9 cellular contexts compared by ENCODE assay signal in genomic region chr7:51369746-51370145, GRCh38. TPM values are rescaled to one million over a fixed set of nuclear protein-coding genes. Genes with fewer than 3 reads are reported as not detected.
A peak's percentile ranks its signal among the peaks of the same experiment; 100 is the strongest.
DNase-seq lines count a peak whose midpoint lies in the region; ATAC-seq, FAIRE-seq and TF ChIP-seq lines count a peak whose summit lies in the region.
"Had no signal": no experiment of that assay in that cellular context is flagged by ENCODE, and none has a peak within 500 bp of the region (broad histone marks: within the 10 kb centered on the region; RNA-seq: fewer than 3 reads in every experiment).

No MANE protein-coding gene starts in this region.

- no peak overlapping the region for H3K4me3 Mint-ChIP-seq in WTC11
- H3K4me3 Mint-ChIP-seq in stimulated activated naive B cell treated with anti-CD40 and anti-IgM and Interleukin-4, amounts not matched to agents 10 μg/mL and 1 μg/mL and 100 μg/mL, for 72 hours = no peak overlapping the region

- WGBS in liver = 27% methylated on average over 3 of the region's 3 CpGs

- H3K4me3 ChIP-seq in liver (ENCODE audit: low read depth in 1 of 3, low read length in 3 of 3) = no peak overlapping the region

- no peaks in the 10 kb centered on the region for H3K9me3 ChIP-seq in liver (ENCODE audit: control insufficient read depth in 4 of 4, low read length in 3 of 4)

- no peak overlapping the region for H3K27ac ChIP-seq in liver (ENCODE audit: low read depth in 1 of 2, low read length in 2 of 2)

- no peaks in the 10 kb centered on the region for H3K27me3 Mint-ChIP-seq in WTC11 (ENCODE audit: low read depth)
- no peaks in the 10 kb centered on the region for H3K27me3 Mint-ChIP-seq in stimulated activated naive B cell treated with anti-CD40 and anti-IgM and Interleukin-4, amounts not matched to agents 10 μg/mL and 1 μg/mL and 100 μg/mL, for 72 hours

- CTCF ChIA-PET in WTC11 (lab: Charles Lee) = interaction anchor here (0.6 to 8.2 kb wide), 21 partner anchors 12 to 1252 kb away, joined by 3 to 234 read pairs (median 4); no protein-coding TSS in a partner anchor

- DNase-seq in DMS153 treated with DMSO at 0.1 percent for 48 hours (lab: John Stamatoyannopoulos, UW; ENCODE audit: unreplicated experiment) = peak; percentile 39
- DNase-seq in H54 (ENCODE audit: insufficient read length, low spot score) = no peak
- no peak for DNase-seq in WTC11 (ENCODE audit: low spot score)
- DNase-seq in stimulated activated naive B cell treated with anti-CD40 and anti-IgM and Interleukin-4, amounts not matched to agents 10 μg/mL and 1 μg/mL and 100 μg/mL, for 72 hours = no peak
- DNase-seq: effector CD8-positive, alpha-beta T cell had no signal

- no peaks in the 10 kb centered on the region for H3K36me3 Mint-ChIP-seq in WTC11
- H3K36me3 Mint-ChIP-seq in stimulated activated naive B cell treated with anti-CD40 and anti-IgM and Interleukin-4, amounts not matched to agents 10 μg/mL and 1 μg/mL and 100 μg/mL, for 72 hours = no peaks in the 10 kb centered on the region

- FAIRE-seq in H54 (lab: Jason Lieb, UNC) = peak; percentile 27

- no peak overlapping the region for H3K9ac ChIP-seq in liver (ENCODE audit: low read depth in 1 of 2, low read length in 2 of 2)

- POLR2A ChIA-PET in WTC11 (lab: Charles Lee) = interaction anchor here (0.7 kb wide), 1 partner anchor 172 kb away, joined by 3 read pairs; no protein-coding TSS in a partner anchor

- H3K9me3 Mint-ChIP-seq in WTC11 = no peaks in the 10 kb centered on the region
- H3K9me3 Mint-ChIP-seq in stimulated activated naive B cell treated with anti-CD40 and anti-IgM and Interleukin-4, amounts not matched to agents 10 μg/mL and 1 μg/mL and 100 μg/mL, for 72 hours = no peaks in the 10 kb centered on the region

- peaks cover 27% of the 10 kb centered on the region for H3K4me1 Mint-ChIP-seq in WTC11
- peaks cover 0 to 1% of the 10 kb centered on the region in 2 donors for H3K4me1 Mint-ChIP-seq in stimulated activated naive B cell treated with anti-CD40 and anti-IgM and Interleukin-4, amounts not matched to agents 10 μg/mL and 1 μg/mL and 100 μg/mL, for 72 hours

- no peak overlapping the region for H3K27ac Mint-ChIP-seq in WTC11
- H3K27ac Mint-ChIP-seq in stimulated activated naive B cell treated with anti-CD40 and anti-IgM and Interleukin-4, amounts not matched to agents 10 μg/mL and 1 μg/mL and 100 μg/mL, for 72 hours = no peak overlapping the region

- H3K27me3 ChIP-seq in liver (ENCODE audit: control insufficient read depth in 4 of 4, insufficient read depth in 4 of 4, low read length in 3 of 4) = no peaks in the 10 kb centered on the region

- peaks cover 0 to 16% (median 13%) of the 10 kb centered on the region in 4 donors for H3K4me1 ChIP-seq in liver (ENCODE audit: control insufficient read depth in 4 of 4, insufficient read depth in 4 of 4, low read length in 3 of 4)

- no peak for TF ChIP-seq POLR2A in H54 (IDR thresholded peaks at IDR 0.05; ENCODE audit: low read depth, low read length)

- no peaks in the 10 kb centered on the region for H3K36me3 ChIP-seq in liver (ENCODE audit: control insufficient read depth in 4 of 4, insufficient read depth in 3 of 4, low read depth in 1 of 4, low read length in 3 of 4)

- TF ChIP-seq CTCF in WTC11 (IDR thresholded peaks at IDR 0.05) = no peak
- peak; percentile 48 for TF ChIP-seq CTCF in liver (IDR thresholded peaks at IDR 0.05; ENCODE audit: low read depth, low read length, missing input control)

- TF ChIP-seq RAD21 in liver (IDR thresholded peaks at IDR 0.05) = peak; percentile 72 to 83

- peak; percentile 6; the same call in 1 of the 2 replicates for ATAC-seq in WTC11
- ATAC-seq in HG02610 (IDR thresholded peaks at IDR 0.05; ENCODE audit: unreplicated experiment) = no peak
- no peak for ATAC-seq in stimulated activated naive B cell treated with anti-CD40 and anti-IgM and Interleukin-4, amounts not matched to agents 10 μg/mL and 1 μg/mL and 100 μg/mL, for 72 hours (replicated peaks)
- ATAC-seq in HG03520 (IDR thresholded peaks at IDR 0.05; ENCODE audit: unreplicated experiment) = no peak
- ATAC-seq in HG02981 (IDR thresholded peaks at IDR 0.05; ENCODE audit: unreplicated experiment) = no peak

TF ChIP-seq in WTC11, 78 proteins besides CTCF, POLR2A, EP300 and RAD21:
- TF ChIP-seq CREM (CRISPR knock-in tag; IDR thresholded peaks at IDR 0.05) (no peak), GRHL2 (CRISPR knock-in tag; IDR thresholded peaks at IDR 0.05; ENCODE audit: insufficient replicate concordance, severe bottlenecking) (no peak)

TF ChIP-seq in liver, 16 proteins besides CTCF, POLR2A, EP300 and RAD21:
- TF ChIP-seq EGR1 (IDR thresholded peaks at IDR 0.05; ENCODE audit: low read depth in 2 of 2) (no peak), YY1 (IDR thresholded peaks at IDR 0.05) (no peak), HNF4A (conservative IDR thresholded peaks at IDR 0.05) (peak in 1 of 2 donors; percentile 23), ATF3 (IDR thresholded peaks at IDR 0.05) (no peak), REST (IDR thresholded peaks at IDR 0.05) (no peak), MAX (IDR thresholded peaks at IDR 0.05) (no peak), JUND (IDR thresholded peaks at IDR 0.05) (no peak), NR2F2 (IDR thresholded peaks at IDR 0.05) (no peak), GABPA (IDR thresholded peaks at IDR 0.05 in 1 of 2, conservative IDR thresholded peaks at IDR 0.05 in 1 of 2) (no peak), RXRA (IDR thresholded peaks at IDR 0.05) (peak in 1 of 2 donors; percentile 17), FOXA2 (IDR thresholded peaks at IDR 0.05) (no peak)
TF ChIP-seq in liver: peak in this region for 2.

RNA-seq across cellular contexts. Expression of gene COBL, which starts 53.1 kb away (rescaled TPM):
- total RNA-seq in WTC11 (2021) (36.5 to 49.8 TPM (median 48.1 TPM) in 3 replicates), liver (10 to 100 TPM in 1 of 2 donors, 1 to 10 TPM in 1; 5.8 to 18.7 TPM)
- polyA plus RNA-seq in liver = 10 to 100 TPM in 1 of 2 donors, 1 to 10 TPM in 1; 8.6 to 12.8 TPM
